Comparison of ENCODE assay signal across 9 cellular contexts in genomic region chrX:67545772-67546495, GRCh38. TPM values are rescaled to one million over a fixed set of nuclear protein-coding genes. Genes with fewer than 3 reads are reported as not detected.
DNase-seq lines count a peak whose midpoint lies in the region; ATAC-seq and TF ChIP-seq lines count a peak whose summit lies in the region.
"Had no signal": no experiment of that assay in that cellular context is flagged by ENCODE, and none has a peak within 500 bp of the region (broad histone marks: within the 10 kb centered on the region; RNA-seq: fewer than 3 reads in every experiment).

No MANE protein-coding gene starts in this region.

- ATAC-seq in thoracic aorta (ENCODE audit: insufficient number of reproducible peaks, low FRiP score, low read depth), result no peak

- intact Hi-C loops in A673 (cut with micrococcal nuclease; ENCODE audit: unreplicated experiment), result no loop called here

- no peak for TF ChIP-seq CTCF in brain microvascular endothelial cell (IDR thresholded peaks at IDR 0.05; ENCODE audit: low read depth, low read length, missing control alignments)
- TF ChIP-seq CTCF in thoracic aorta (IDR thresholded peaks at IDR 0.05), result no peak
- no peak for TF ChIP-seq CTCF in A673 (conservative IDR thresholded peaks at IDR 0.05; ENCODE audit: low read depth, low read length)

- no TSS peak for BruUV-seq in A673 (replicated peaks; lab: Mats Ljungman, UMichigan)

- POLR2A ChIA-PET in A673 (lab: Charles Lee; ENCODE audit: low non-redundant PET), result no interaction called here

- DNase-seq in DMS 273 (lab: John Stamatoyannopoulos, UW; ENCODE audit: unreplicated experiment) (peak; percentile 12), DMS 273 treated with DMSO at 0.1 percent for 48 hours (lab: John Stamatoyannopoulos, UW) (no peak), brain microvascular endothelial cell (no peak), kidney tubule cell (ENCODE audit: low spot score) (peak; percentile 17), thoracic aorta (ENCODE audit: low spot score) (no peak), A673 (ENCODE audit: low spot score) (no peak), NCI-H1417 (lab: John Stamatoyannopoulos, UW) (no peak), NOMO-1 treated with DMSO at 0.1 percent for 48 hours (lab: John Stamatoyannopoulos, UW; ENCODE audit: unreplicated experiment) (no peak)

- H3K4me3 ChIP-seq in brain microvascular endothelial cell (ENCODE audit: low read depth, low read length), result peak overlapping the region; percentile 59
- H3K4me3 ChIP-seq in thoracic aorta, result peak overlapping the region; percentile 75
- no peak overlapping the region for H3K4me3 ChIP-seq in A673 (ENCODE audit: low read depth, low read length, poor library complexity, severe bottlenecking)

- no peaks in the 10 kb centered on the region for H3K36me3 ChIP-seq in brain microvascular endothelial cell (replicated peaks)
- no peaks in the 10 kb centered on the region for H3K36me3 ChIP-seq in thoracic aorta
- H3K36me3 ChIP-seq in A673 (ENCODE audit: insufficient read depth, low read length, poor library complexity, severe bottlenecking), result no peaks in the 10 kb centered on the region

- CTCF ChIA-PET in A673 (lab: Charles Lee), result no interaction called here

- no peak overlapping the region for H3K27ac ChIP-seq in brain microvascular endothelial cell
- peak overlapping the region; percentile 43 to 56 for H3K27ac ChIP-seq in thoracic aorta
- H3K27ac ChIP-seq in A673 (ENCODE audit: low read depth, low read length, poor library complexity, severe bottlenecking), result no peak overlapping the region
- H3K27ac ChIP-seq: HL-60 had no signal

- no peaks in the 10 kb centered on the region for H3K27me3 ChIP-seq in brain microvascular endothelial cell (replicated peaks)
- no peaks in the 10 kb centered on the region for H3K27me3 ChIP-seq in thoracic aorta (replicated peaks; ENCODE audit: insufficient read depth)
- H3K27me3 ChIP-seq in A673 (replicated peaks; ENCODE audit: insufficient read depth, low read depth, low read length, poor library complexity), result peaks cover 28% of the 10 kb centered on the region

- H3K4me1 ChIP-seq in thoracic aorta (ENCODE audit: control insufficient read depth in 1 of 2, low read depth in 2 of 2) (no peaks in the 10 kb centered on the region), A673 (ENCODE audit: insufficient read depth, low read length, poor library complexity, severe bottlenecking) (no peaks in the 10 kb centered on the region)

- H3K9me3 ChIP-seq in thoracic aorta (no peaks in the 10 kb centered on the region), A673 (ENCODE audit: low read depth, low read length, poor library complexity, severe bottlenecking) (no peaks in the 10 kb centered on the region)

- in situ Hi-C loops in brain microvascular endothelial cell (cut with HindIII; ENCODE audit: low pct_ligation_motif_present, low sequenced_read_pairs), result no loop called here

RNA-seq across cellular contexts. Expression of gene AR, which starts 2.1 kb away (rescaled TPM):
- total RNA-seq in thoracic aorta (10 to 100 TPM; 18.3 to 22.0 TPM), A673 (2021) (0.11 TPM in 1 of 2 replicates, not detected in the other)

Comparison
In these comparisons a context has a peak if more than half of its experiments do, and no peak if none do; other contexts are left out.
1. DNase-seq: peak in DMS 273 (single experiment) and kidney tubule cell (single experiment); none in DMS 273 treated with DMSO at 0.1 percent for 48 hours (single experiment), brain microvascular endothelial cell (single experiment), thoracic aorta (single experiment), A673 (single experiment), NCI-H1417 (0 of 3) and NOMO-1 treated with DMSO at 0.1 percent for 48 hours (single experiment).
2. H3K27ac ChIP-seq: peak in thoracic aorta (2 of 2); none in brain microvascular endothelial cell (single experiment) and A673 (single experiment).
3. RNA of gene AR, which starts 2.1 kb away (total RNA-seq): 18.3 to 22.0 TPM in thoracic aorta; 0.11 TPM in A673; every median in the first group is over 10 times any median in the second.